ENCODE assay signal across 10 cellular contexts in genomic region chr9:135951889-135952663, GRCh38. TPM values are rescaled to one million over a fixed set of nuclear protein-coding genes. Genes with fewer than 3 reads are reported as not detected.
DNase-seq lines count a peak whose midpoint lies in the region; ATAC-seq and TF ChIP-seq lines count a peak whose summit lies in the region.
"Had no signal": no experiment of that assay in that cellular context is flagged by ENCODE, and none has a peak within 500 bp of the region (broad histone marks: within the 10 kb centered on the region; RNA-seq: fewer than 3 reads in every experiment).

No MANE protein-coding gene starts in this region.

- TF ChIP-seq CTCF in brain microvascular endothelial cell (IDR thresholded peaks at IDR 0.05; ENCODE audit: low read depth, low read length, missing control alignments): no peak
- TF ChIP-seq CTCF in nephron progenitor cell (IDR thresholded peaks at IDR 0.05): no peak

- H3K9me3 Mint-ChIP-seq in nephron progenitor cell: no peaks in the 10 kb centered on the region
- H3K9me3 Mint-ChIP-seq in activated T-helper 1 cell treated with anti-CD3 and anti-CD28 coated beads, Interleukin-12 subunit alpha, Interleukin-12 subunit beta, Interleukin-2, Interleukin-4 antibody, amounts not matched to agents 30 ng/mL and 10 ng/mL and 1 ng/mL, durations not matched to agents 14 hours and 24 hours and 36 hours: no peaks in the 10 kb centered on the region
- H3K9me3 Mint-ChIP-seq: CD4-positive, CD25-positive, alpha-beta regulatory T cell; dendritic cell treated with granulocyte-macrophage colony-stimulating factor and Interleukin-4, amounts not matched to agents 40 ng/mL and 50 ng/mL, for 4 days had no signal

- WGBS in aorta, 2 donors: 78 to 84% methylated on average over 18 of the region's 18 CpGs

- peaks cover 3% of the 10 kb centered on the region for H3K36me3 ChIP-seq in brain microvascular endothelial cell (replicated peaks)
- peaks cover 0 to 3% of the 10 kb centered on the region in 2 donors for H3K36me3 ChIP-seq in aorta (ENCODE audit: control insufficient read depth in 1 of 2, insufficient read depth in 2 of 2, low read length in 1 of 2)

- H3K27me3 ChIP-seq in brain microvascular endothelial cell (replicated peaks): no peaks in the 10 kb centered on the region
- H3K27me3 ChIP-seq in aorta (ENCODE audit: control insufficient read depth in 1 of 2, insufficient read depth in 2 of 2, low read length in 1 of 2): no peaks in the 10 kb centered on the region

- intact Hi-C loops in activated T-helper 1 cell treated with anti-CD3 and anti-CD28 coated beads, Interleukin-12 subunit alpha, Interleukin-12 subunit beta, Interleukin-2, Interleukin-4 antibody, amounts not matched to agents 30 ng/mL and 10 ng/mL and 1 ng/mL, durations not matched to agents 14 hours and 24 hours and 36 hours (cut with micrococcal nuclease): no loop called here
- intact Hi-C loops in aorta (cut with DNase I): no loop called here

- H3K36me3 Mint-ChIP-seq in nephron progenitor cell (ENCODE audit: low read depth): peaks cover 44% of the 10 kb centered on the region
- H3K36me3 Mint-ChIP-seq in activated T-helper 1 cell treated with anti-CD3 and anti-CD28 coated beads, Interleukin-12 subunit alpha, Interleukin-12 subunit beta, Interleukin-2, Interleukin-4 antibody, amounts not matched to agents 30 ng/mL and 10 ng/mL and 1 ng/mL, durations not matched to agents 14 hours and 24 hours and 36 hours (ENCODE audit: low read depth): peaks cover 27% of the 10 kb centered on the region

- peak overlapping the region; percentile 94 for H3K27ac Mint-ChIP-seq in nephron progenitor cell
- H3K27ac Mint-ChIP-seq in activated T-helper 1 cell treated with anti-CD3 and anti-CD28 coated beads, Interleukin-12 subunit alpha, Interleukin-12 subunit beta, Interleukin-2, Interleukin-4 antibody, amounts not matched to agents 30 ng/mL and 10 ng/mL and 1 ng/mL, durations not matched to agents 14 hours and 24 hours and 36 hours: no peak overlapping the region
- H3K27ac Mint-ChIP-seq: CD4-positive, CD25-positive, alpha-beta regulatory T cell; dendritic cell treated with granulocyte-macrophage colony-stimulating factor and Interleukin-4, amounts not matched to agents 40 ng/mL and 50 ng/mL, for 4 days had no signal

- no peaks in the 10 kb centered on the region for H3K9me3 ChIP-seq in aorta (ENCODE audit: control insufficient read depth, low read length)

- H3K4me1 Mint-ChIP-seq in nephron progenitor cell: peaks cover 73% of the 10 kb centered on the region
- H3K4me1 Mint-ChIP-seq in activated T-helper 1 cell treated with anti-CD3 and anti-CD28 coated beads, Interleukin-12 subunit alpha, Interleukin-12 subunit beta, Interleukin-2, Interleukin-4 antibody, amounts not matched to agents 30 ng/mL and 10 ng/mL and 1 ng/mL, durations not matched to agents 14 hours and 24 hours and 36 hours (ENCODE audit: low read depth): peaks cover 6% of the 10 kb centered on the region

- H3K27ac ChIP-seq in brain microvascular endothelial cell (no peak overlapping the region), aorta (ENCODE audit: low read depth in 1 of 2, low read length in 2 of 2) (no peak overlapping the region)

- H3K4me3 ChIP-seq in brain microvascular endothelial cell (ENCODE audit: low read depth, low read length) (no peak overlapping the region), aorta (ENCODE audit: low read length in 2 of 2) (no peak overlapping the region)

- peak overlapping the region; percentile 58 for H3K4me3 Mint-ChIP-seq in nephron progenitor cell
- H3K4me3 Mint-ChIP-seq in activated T-helper 1 cell treated with anti-CD3 and anti-CD28 coated beads, Interleukin-12 subunit alpha, Interleukin-12 subunit beta, Interleukin-2, Interleukin-4 antibody, amounts not matched to agents 30 ng/mL and 10 ng/mL and 1 ng/mL, durations not matched to agents 14 hours and 24 hours and 36 hours: no peak overlapping the region
- H3K4me3 Mint-ChIP-seq: CD4-positive, CD25-positive, alpha-beta regulatory T cell; dendritic cell treated with granulocyte-macrophage colony-stimulating factor and Interleukin-4, amounts not matched to agents 40 ng/mL and 50 ng/mL, for 4 days had no signal

- no peak for ATAC-seq in aorta (ENCODE audit: low FRiP score)
- no peak for ATAC-seq in GM21447 (IDR thresholded peaks at IDR 0.05; ENCODE audit: unreplicated experiment)

- H3K27me3 Mint-ChIP-seq in nephron progenitor cell (ENCODE audit: low read depth, poor library complexity): no peaks in the 10 kb centered on the region
- H3K27me3 Mint-ChIP-seq in activated T-helper 1 cell treated with anti-CD3 and anti-CD28 coated beads, Interleukin-12 subunit alpha, Interleukin-12 subunit beta, Interleukin-2, Interleukin-4 antibody, amounts not matched to agents 30 ng/mL and 10 ng/mL and 1 ng/mL, durations not matched to agents 14 hours and 24 hours and 36 hours (ENCODE audit: insufficient read depth): no peaks in the 10 kb centered on the region
- H3K27me3 Mint-ChIP-seq: CD4-positive, CD25-positive, alpha-beta regulatory T cell; dendritic cell treated with granulocyte-macrophage colony-stimulating factor and Interleukin-4, amounts not matched to agents 40 ng/mL and 50 ng/mL, for 4 days had no signal

- DNase-seq in ELR (ENCODE audit: low read depth) (peak; percentile 19), NCI-H345 treated with DMSO at 0.1 percent for 48 hours (lab: John Stamatoyannopoulos, UW; ENCODE audit: unreplicated experiment) (peak; percentile 29), brain microvascular endothelial cell (peak; percentile 48), nephron progenitor cell (peak; percentile 56), RPMI8226 (no peak), aorta (no peak)
- no peak for DNase-seq in activated T-helper 1 cell treated with anti-CD3 and anti-CD28 coated beads, Interleukin-12 subunit alpha, Interleukin-12 subunit beta, Interleukin-2, Interleukin-4 antibody, amounts not matched to agents 30 ng/mL and 10 ng/mL and 1 ng/mL, durations not matched to agents 14 hours and 24 hours and 36 hours (ENCODE audit: low spot score)
- DNase-seq: CD4-positive, CD25-positive, alpha-beta regulatory T cell had no signal

- in situ Hi-C loops in brain microvascular endothelial cell (cut with HindIII; ENCODE audit: low pct_ligation_motif_present, low sequenced_read_pairs): no loop called here

- no peaks in the 10 kb centered on the region for H3K4me1 ChIP-seq in aorta (ENCODE audit: control insufficient read depth in 1 of 2, insufficient read depth in 2 of 2, low read length in 2 of 2)

RNA-seq across cellular contexts. Expression of gene UBAC1, which starts 9.1 kb away (rescaled TPM):
- total RNA-seq in activated T-helper 1 cell treated with anti-CD3 and anti-CD28 coated beads, Interleukin-12 subunit alpha, Interleukin-12 subunit beta, Interleukin-2, Interleukin-4 antibody, amounts not matched to agents 30 ng/mL and 10 ng/mL and 1 ng/mL, durations not matched to agents 14 hours and 24 hours and 36 hours: 41.9 and 42.0 TPM in 2 replicates
- 10 to 100 TPM; 24.1 to 38.0 TPM for total RNA-seq in aorta
- 10 to 100 TPM; 36.9 to 49.9 TPM for polyA plus RNA-seq in aorta

RNA-seq across cellular contexts. Expression of gene CAMSAP1, which starts 44.7 kb away (rescaled TPM):
- total RNA-seq in activated T-helper 1 cell treated with anti-CD3 and anti-CD28 coated beads, Interleukin-12 subunit alpha, Interleukin-12 subunit beta, Interleukin-2, Interleukin-4 antibody, amounts not matched to agents 30 ng/mL and 10 ng/mL and 1 ng/mL, durations not matched to agents 14 hours and 24 hours and 36 hours: 43.3 and 43.8 TPM in 2 replicates
- 10 to 100 TPM; 26.4 to 28.0 TPM for total RNA-seq in aorta
- polyA plus RNA-seq in aorta: 1 to 10 TPM; 2.5 to 5.2 TPM

Comparison
In these comparisons a context has a peak if more than half of its experiments do, and no peak if none do; other contexts are left out.
1. DNase-seq: peak in ELR (single experiment), NCI-H345 treated with DMSO at 0.1 percent for 48 hours (single experiment), brain microvascular endothelial cell (single experiment) and nephron progenitor cell (single experiment); none in activated T-helper 1 cell treated with anti-CD3 and anti-CD28 coated beads, Interleukin-12 subunit alpha, Interleukin-12 subunit beta, Interleukin-2, Interleukin-4 antibody, amounts not matched to agents 30 ng/mL and 10 ng/mL and 1 ng/mL, durations not matched to agents 14 hours and 24 hours and 36 hours (single experiment), RPMI8226 (single experiment) and aorta (0 of 2).